Comparison of ENCODE assay signal across 8 cellular contexts in the genomic region with DNA sequence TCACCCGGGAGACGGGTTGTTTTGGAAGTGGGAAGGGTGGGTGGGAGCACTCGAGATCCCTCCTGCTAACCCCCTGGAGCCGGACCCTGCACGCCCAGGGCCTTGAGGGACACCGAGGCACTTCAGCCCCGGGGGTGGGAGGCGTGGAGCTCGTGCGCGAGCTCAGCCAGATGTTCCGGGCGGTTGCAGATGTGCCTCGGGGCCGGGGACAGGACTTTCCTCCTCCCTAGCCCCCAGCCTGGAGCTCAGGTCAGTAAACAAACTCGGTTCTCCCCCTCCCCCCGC. TPM values are rescaled to one million over a fixed set of nuclear protein-coding genes. Genes with fewer than 3 reads are reported as not detected.
DNase-seq lines count a peak whose midpoint lies in the region; ATAC-seq and TF ChIP-seq lines count a peak whose summit lies in the region.

No MANE protein-coding gene starts in this region.

- peak overlapping the region; percentile 47 to 87 (median 69) for H3K4me3 Mint-ChIP-seq in brain
- H3K4me3 Mint-ChIP-seq in activated CD4-positive, alpha-beta memory T cell treated with anti-CD3 and anti-CD28 coated beads for 36 hours, result no peak overlapping the region

- intact Hi-C loops in Right ventricle myocardium inferior (cut with DNase I), result loop anchor here (1.0 to 10.0 kb wide), 4 partner anchors 26 to 465 kb away; partner anchors contain the start of gene LRRC32
- intact Hi-C loops in activated CD4-positive, alpha-beta memory T cell treated with anti-CD3 and anti-CD28 coated beads for 36 hours (cut with micrococcal nuclease), result loop anchor here (1.0 to 10.0 kb wide), 4 partner anchors 109 to 312 kb away; no protein-coding TSS in a partner anchor

- no peaks in the 10 kb centered on the region for H3K36me3 Mint-ChIP-seq in brain
- no peaks in the 10 kb centered on the region for H3K36me3 Mint-ChIP-seq in activated CD4-positive, alpha-beta memory T cell treated with anti-CD3 and anti-CD28 coated beads for 36 hours

- CTCF ChIA-PET in activated CD4-positive, alpha-beta memory T cell treated with anti-CD3 and anti-CD28 coated beads for 36 hours (lab: Charles Lee), result interaction anchor here (0.6 to 8.2 kb wide), 20 partner anchors 11 to 517 kb away, joined by 3 to 241 read pairs (median 8); no protein-coding TSS in a partner anchor

- H3K4me2 ChIP-seq in mesendoderm (ENCODE audit: low read length), result peak overlapping the region; percentile 29

- peaks cover 33% of the 10 kb centered on the region for H3K4me1 Mint-ChIP-seq in brain
- H3K4me1 Mint-ChIP-seq in activated CD4-positive, alpha-beta memory T cell treated with anti-CD3 and anti-CD28 coated beads for 36 hours (ENCODE audit: low read depth), result peaks cover 14% of the 10 kb centered on the region

- H2BK15ac ChIP-seq in mesendoderm (replicated peaks; ENCODE audit: low read depth), result no peak overlapping the region

- H3K27me3 ChIP-seq in cardiac muscle cell, result peaks cover 39% of the 10 kb centered on the region
- H3K27me3 ChIP-seq in mesendoderm (ENCODE audit: insufficient read depth, low read length, poor library complexity), result peaks cover 52% of the 10 kb centered on the region

- H3K4me3 ChIP-seq in cardiac muscle cell (peak overlapping the region; percentile 61), mesendoderm (ENCODE audit: low read length) (no peak overlapping the region), urinary bladder (ENCODE audit: low read depth, low read length) (peak overlapping the region; percentile 58)

- H4K5ac ChIP-seq in mesendoderm (ENCODE audit: low read length), result no peak overlapping the region

- no peaks in the 10 kb centered on the region for H3K79me2 ChIP-seq in mesendoderm (ENCODE audit: control insufficient read depth, insufficient read depth, low read length)

- H3K23ac ChIP-seq in mesendoderm (ENCODE audit: low read length), result no peak overlapping the region

- TF ChIP-seq CTCF in cardiac muscle cell (IDR thresholded peaks at IDR 0.05; ENCODE audit: low read depth, low read length), result no peak
- TF ChIP-seq CTCF in brain (conservative IDR thresholded peaks at IDR 0.05), result no peak

- peaks cover 0 to 4% (median 0%) of the 10 kb centered on the region in 5 experiments for H3K9me3 Mint-ChIP-seq in brain
- no peaks in the 10 kb centered on the region for H3K9me3 Mint-ChIP-seq in activated CD4-positive, alpha-beta memory T cell treated with anti-CD3 and anti-CD28 coated beads for 36 hours

- POLR2A ChIA-PET in activated CD4-positive, alpha-beta memory T cell treated with anti-CD3 and anti-CD28 coated beads for 36 hours (lab: Charles Lee), result interaction anchor here (1.3 kb wide), 1 partner anchor 25 kb away, joined by 3 read pairs; no protein-coding TSS in a partner anchor

- H3K56ac ChIP-seq in mesendoderm (ENCODE audit: low read length), result peak overlapping the region; percentile 42

- no peak overlapping the region for H2BK120ac ChIP-seq in mesendoderm (ENCODE audit: low read depth, low read length)

- H3K18ac ChIP-seq in mesendoderm (ENCODE audit: low read length), result no peak overlapping the region

- no peak overlapping the region for H2AK5ac ChIP-seq in mesendoderm (ENCODE audit: low read length)

- peaks cover 88% of the 10 kb centered on the region for H3K27me3 Mint-ChIP-seq in brain
- peaks cover 43% of the 10 kb centered on the region for H3K27me3 Mint-ChIP-seq in activated CD4-positive, alpha-beta memory T cell treated with anti-CD3 and anti-CD28 coated beads for 36 hours

- no peak overlapping the region for H3K27ac Mint-ChIP-seq in brain
- no peak overlapping the region for H3K27ac Mint-ChIP-seq in activated CD4-positive, alpha-beta memory T cell treated with anti-CD3 and anti-CD28 coated beads for 36 hours

- no peak for ATAC-seq in Right ventricle myocardium inferior
- ATAC-seq in GM21447 (IDR thresholded peaks at IDR 0.05; ENCODE audit: unreplicated experiment), result no peak

- H3K9ac ChIP-seq in mesendoderm (ENCODE audit: low read length), result no peak overlapping the region

- peaks cover 9% of the 10 kb centered on the region for H3K4me1 ChIP-seq in cardiac muscle cell (ENCODE audit: low read depth)
- peaks cover 4% of the 10 kb centered on the region for H3K4me1 ChIP-seq in mesendoderm (ENCODE audit: control insufficient read depth, low read depth, low read length)
- H3K4me1 ChIP-seq in urinary bladder (ENCODE audit: insufficient read depth), result no peaks in the 10 kb centered on the region

- H4K8ac ChIP-seq in mesendoderm (ENCODE audit: low read depth, low read length), result no peak overlapping the region

- H3K4ac ChIP-seq in mesendoderm (ENCODE audit: low read depth, low read length), result no peak overlapping the region

- no peaks in the 10 kb centered on the region for H3K36me3 ChIP-seq in cardiac muscle cell
- no peaks in the 10 kb centered on the region for H3K36me3 ChIP-seq in mesendoderm (ENCODE audit: control insufficient read depth, insufficient read depth, low read length)
- no peaks in the 10 kb centered on the region for H3K36me3 ChIP-seq in urinary bladder (ENCODE audit: insufficient read depth)

- H3K79me1 ChIP-seq in mesendoderm (ENCODE audit: low read length), result no peaks in the 10 kb centered on the region

- H3K27ac ChIP-seq in cardiac muscle cell (no peak overlapping the region), mesendoderm (ENCODE audit: low read depth, low read length) (no peak overlapping the region), urinary bladder (ENCODE audit: low read depth) (no peak overlapping the region)

- H2BK5ac ChIP-seq in mesendoderm (ENCODE audit: low read length), result no peak overlapping the region

- DNase-seq in cardiac muscle cell (ENCODE audit: low read depth in 1 of 2, low spot score in 1 of 2), result no peak
- DNase-seq in Right ventricle myocardium inferior (ENCODE audit: missing footprints), result no peak
- no peak for DNase-seq in mesendoderm
- no peak for DNase-seq in activated CD4-positive, alpha-beta memory T cell treated with anti-CD3 and anti-CD28 coated beads for 36 hours
- DNase-seq in SKM-1 treated with dmso at 0.1 percent for 144 hours (lab: John Stamatoyannopoulos, UW; ENCODE audit: unreplicated experiment), result no peak

- H3K9me3 ChIP-seq in cardiac muscle cell (ENCODE audit: low read depth), result no peaks in the 10 kb centered on the region

- no CpG with 5 or more reads among the region's 17 CpGs for WGBS in mesendoderm (ENCODE audit: extremely low coverage, insufficient coverage, low lambda C conversion rate)
- 1% methylated on average over 17 of the region's 17 CpGs for WGBS in urinary bladder

RNA-seq across cellular contexts. Expression of gene WNT11, which starts 3.3 kb away (rescaled TPM):
- total RNA-seq in cardiac muscle cell (107 and 114 TPM in 2 replicates), Right ventricle myocardium inferior (18.2 TPM), urinary bladder (6.3 TPM)
- polyA plus RNA-seq in cardiac muscle cell (78.3 and 87.9 TPM in 2 replicates), brain (ENCODE audit: insufficient read depth, low read depth, low replicate concordance) (1.0 TPM), urinary bladder (18.9 TPM)
- polyA plus RNA-seq in mesendoderm (2013, experiment 1 of 2), result 0.14 TPM
- 0.20 TPM for polyA plus RNA-seq in mesendoderm (2013, experiment 2 of 2)
- total RNA-seq in activated CD4-positive, alpha-beta memory T cell treated with anti-CD3 and anti-CD28 coated beads for 36 hours, result not detected
